Comparison of ENCODE assay signal across 2 cellular contexts in the genomic region with DNA sequence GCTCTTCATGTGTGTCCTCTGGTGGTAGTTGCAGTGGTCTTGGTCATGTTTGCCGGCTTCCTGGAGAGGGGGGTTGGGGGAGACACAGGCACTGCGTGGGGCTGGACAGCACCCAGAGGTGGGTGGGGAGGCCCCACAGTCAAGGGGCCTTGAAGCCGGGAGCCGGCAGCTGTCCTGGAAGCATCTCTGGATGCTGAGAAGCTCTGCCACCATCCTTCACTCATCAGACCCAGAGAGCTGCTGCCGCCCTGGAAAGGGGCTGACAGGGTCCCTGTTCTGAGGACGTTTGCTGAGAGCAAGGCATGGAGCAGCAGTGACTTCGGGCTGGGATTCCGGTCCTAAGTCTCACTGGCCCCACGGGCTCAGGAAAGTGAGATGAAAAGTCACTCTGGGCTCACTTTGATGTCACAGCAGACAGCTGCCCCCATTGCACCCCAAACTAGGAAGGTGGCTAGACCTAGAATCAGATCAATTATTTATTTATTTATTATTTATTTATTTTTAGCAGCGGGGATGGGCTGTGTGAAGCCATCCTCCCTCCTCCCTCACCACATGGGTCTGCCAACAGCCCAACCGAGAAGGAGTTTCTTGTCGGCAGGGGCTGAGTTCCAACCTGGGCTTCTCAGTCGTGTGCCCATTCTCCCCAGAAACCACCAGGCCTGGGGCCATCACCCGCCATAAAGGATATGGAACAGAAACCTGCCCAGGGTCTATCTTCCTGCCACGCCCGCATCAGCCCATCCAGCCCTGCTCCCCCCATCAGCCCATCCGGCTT.
TF ChIP-seq lines count a peak whose summit lies in the region.

No MANE protein-coding gene starts in this region.

TF ChIP-seq in SK-N-SH, 30 proteins besides CTCF, POLR2A, EP300 and RAD21 (continued from another document):
- TF ChIP-seq IRF3 (IDR thresholded peaks at IDR 0.05; ENCODE audit: low read depth, low read length) (no peak), ZBTB33 (IDR thresholded peaks at IDR 0.05; ENCODE audit: borderline replicate concordance, low read depth) (no peak), YY1 (IDR thresholded peaks at IDR 0.05; ENCODE audit: low read depth) (no peak), TAF1 (IDR thresholded peaks at IDR 0.05; ENCODE audit: borderline replicate concordance, low read depth, low read length) (no peak), USF2 (IDR thresholded peaks at IDR 0.05; ENCODE audit: borderline replicate concordance, low read depth, low read length) (no peak), TCF12 (IDR thresholded peaks at IDR 0.05) (no peak), RXRA (IDR thresholded peaks at IDR 0.05; ENCODE audit: borderline replicate concordance, low read depth) (no peak), USF1 (IDR thresholded peaks at IDR 0.05; ENCODE audit: borderline replicate concordance, low read depth) (no peak)
TF ChIP-seq in SK-N-SH: peak in this region for 0.

TF ChIP-seq in SK-N-SH treated with all-trans-retinoic acid at 6 μM for 48 hours, 23 proteins besides CTCF, POLR2A, EP300 and RAD21 (continued from another document):
- no peak for TF ChIP-seq OSR1 (CRISPR knock-in tag; IDR thresholded peaks at IDR 0.05)
- TF ChIP-seq GLIS3 (CRISPR knock-in tag; IDR thresholded peaks at IDR 0.05), result no peak
- no peak for TF ChIP-seq RARB (CRISPR knock-in tag; IDR thresholded peaks at IDR 0.05)
